22 cellular contexts compared by ENCODE assay signal in the genomic region with DNA sequence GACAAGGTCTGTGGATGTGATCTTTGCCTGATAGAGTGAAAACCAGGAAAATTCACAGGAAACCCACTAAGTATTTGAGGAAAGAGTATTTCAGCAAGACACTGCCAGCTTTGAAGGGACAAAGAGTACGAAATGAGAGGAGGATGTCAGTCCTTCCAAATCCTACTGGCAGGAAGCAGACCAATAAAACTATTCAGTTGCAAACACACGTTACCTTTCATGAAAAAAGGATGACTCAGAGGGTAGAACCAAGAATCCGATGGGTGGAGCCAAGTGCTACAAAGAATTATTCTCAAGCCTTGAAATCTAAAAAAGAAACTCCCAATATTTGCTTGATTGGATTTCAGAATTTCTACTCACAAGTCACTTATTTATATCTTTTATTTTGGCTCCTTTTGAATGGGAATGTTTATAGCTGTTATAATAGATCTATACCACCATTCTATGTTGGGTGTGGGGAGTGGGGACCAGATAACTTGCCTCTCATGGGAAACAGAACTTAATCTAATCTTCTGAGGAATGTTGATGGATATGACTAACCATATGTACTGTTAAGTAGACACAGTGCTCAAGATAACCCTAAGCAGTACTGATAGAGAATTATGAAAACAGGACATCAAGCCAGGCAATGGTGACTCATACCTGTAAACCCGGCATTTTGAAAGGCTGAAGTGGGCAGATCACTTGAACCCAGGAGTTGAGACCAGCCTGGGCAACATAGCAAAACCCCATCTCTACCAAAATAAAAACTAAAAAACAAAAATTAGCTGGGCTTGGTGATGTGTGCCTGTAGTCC. TPM values are rescaled to one million over a fixed set of nuclear protein-coding genes. Genes with fewer than 3 reads are reported as not detected.
DNase-seq lines count a peak whose midpoint lies in the region; ATAC-seq, FAIRE-seq and TF ChIP-seq lines count a peak whose summit lies in the region.
"Had no signal": no experiment of that assay in that cellular context is flagged by ENCODE, and none has a peak within 500 bp of the region (broad histone marks: within the 10 kb centered on the region; RNA-seq: fewer than 3 reads in every experiment).

No MANE protein-coding gene starts in this region.

- peaks cover 2% of the 10 kb centered on the region; the same call in 1 of the 2 replicates for H3K9me3 ChIP-seq in HAP-1
- H3K9me3 ChIP-seq in endothelial cell of umbilical vein (replicated peaks; ENCODE audit: control insufficient read depth, insufficient read depth, low read length) = no peaks in the 10 kb centered on the region
- H3K9me3 ChIP-seq: SJCRH30 had no signal

- H3K9ac ChIP-seq in endothelial cell of umbilical vein (replicated peaks; ENCODE audit: extremely low read depth, insufficient read depth, low read length) = no peak overlapping the region

- CTCF ChIA-PET in endothelial cell of umbilical vein (lab: Charles Lee) = interaction anchor here (0.9 to 1.9 kb wide), 5 partner anchors 15 to 172 kb away, joined by 3 to 7 read pairs (median 5); partner anchors contain the start of genes HEATR1 and MTR

- H3K27ac ChIP-seq in endothelial cell of umbilical vein (ENCODE audit: insufficient read depth, low read depth, low read length) (peak overlapping the region; percentile 29), dorsolateral prefrontal cortex (no peak overlapping the region)
- H3K27ac ChIP-seq: SJCRH30, transverse colon had no signal

- no peaks in the 10 kb centered on the region for H3K36me3 ChIP-seq in HAP-1 (replicated peaks)
- no peaks in the 10 kb centered on the region for H3K36me3 ChIP-seq in endothelial cell of umbilical vein (ENCODE audit: control insufficient read depth in 2 of 2, extremely low read depth in 1 of 2, insufficient read depth in 2 of 2, low read length in 2 of 2)
- H3K36me3 ChIP-seq: SJCRH30, transverse colon had no signal

- no peaks in the 10 kb centered on the region for H4K20me1 ChIP-seq in endothelial cell of umbilical vein (replicated peaks; ENCODE audit: control insufficient read depth, extremely low read depth, insufficient read depth, low read length)

- no peak for TF ChIP-seq POLR2A in endothelial cell of umbilical vein (IDR thresholded peaks at IDR 0.05; ENCODE audit: low read depth, low read length)

- no peaks in the 10 kb centered on the region for H3K4me1 ChIP-seq in HAP-1
- peaks cover 14% of the 10 kb centered on the region for H3K4me1 ChIP-seq in endothelial cell of umbilical vein (ENCODE audit: control insufficient read depth, extremely low read depth, insufficient read depth, low read length)
- H3K4me1 ChIP-seq: SJCRH30, transverse colon had no signal

- no peak overlapping the region for H3K4me3 ChIP-seq in HAP-1
- H3K4me3 ChIP-seq in endothelial cell of umbilical vein (replicated peaks in 1 of 3; ENCODE audit: insufficient read depth in 1 of 3, low read depth in 1 of 3, low read length in 3 of 3) = no peak overlapping the region
- no peak overlapping the region for H3K4me3 ChIP-seq in dorsolateral prefrontal cortex
- H3K4me3 ChIP-seq: SJCRH30, transverse colon had no signal

- no peaks in the 10 kb centered on the region for H3K79me2 ChIP-seq in endothelial cell of umbilical vein (ENCODE audit: control insufficient read depth, insufficient read depth, low read length)

- H3K9me1 ChIP-seq in endothelial cell of umbilical vein (replicated peaks; ENCODE audit: control insufficient read depth, extremely low read depth, insufficient read depth, low read length) = no peaks in the 10 kb centered on the region

- H2AFZ ChIP-seq in endothelial cell of umbilical vein (ENCODE audit: low read depth, low read length) = peak overlapping the region; percentile 44

- POLR2A ChIA-PET in endothelial cell of umbilical vein (lab: Charles Lee) = no interaction called here

- DNase-seq in HAP-1 (ENCODE audit: low spot score in 2 of 2) = peak; percentile 10 to 54
- DNase-seq in RCC 7860 (ENCODE audit: low spot score) = peak; percentile 17
- peak; percentile 62 for DNase-seq in endothelial cell of umbilical vein (ENCODE audit: low read depth, low spot score)
- DNase-seq in pulmonary artery endothelial cell (ENCODE audit: low read depth, low spot score) = peak; percentile 20
- DNase-seq in dorsolateral prefrontal cortex = no peak
- no peak for DNase-seq in MV-4-11 (lab: John Stamatoyannopoulos, UW)
- DNase-seq: activated naive CD4-positive, alpha-beta T cell treated with anti-CD3 and anti-CD28 coated beads, Interleukin-2, amount 50 U/mL, for 16 hours; activated T-cell treated with anti-CD3 and anti-CD28 coated beads, Interleukin-2, amount 50 U/mL, for 48 hours; AML-193; COR-L47; foreskin fibroblast; left colon; NCI-H1417; NCI-H526; posterior cingulate gyrus; SJCRH30; stimulated activated CD4-positive, alpha-beta T cell treated with anti-CD3 and anti-CD28 coated beads, Interleukin-2, amount 100 ng/mL, for 24 hours; transverse colon had no signal

- in situ Hi-C loops in HAP-1 (cut with MboI; ENCODE audit: low sequenced_read_pairs) = loop anchor here (25.0 kb wide), 2 partner anchors 239 to 939 kb away; no protein-coding TSS in a partner anchor

- H3K4me2 ChIP-seq in endothelial cell of umbilical vein (ENCODE audit: insufficient read depth, low read length) = peak overlapping the region; percentile 1

- dilution Hi-C loops in endothelial cell of umbilical vein (cut with MboI; ENCODE audit: extremely low pct_ligation_motif_present, low sequenced_read_pairs) = no loop called here

- intact Hi-C loops in endothelial cell of umbilical vein (cut with micrococcal nuclease) = loop anchor here (5.0 kb wide), 1 partner anchor 64 kb away; the partner anchor contains the start of gene ACTN2
- intact Hi-C loops in dorsolateral prefrontal cortex (cut with DNase I) = no loop called here

- H3K27me3 ChIP-seq in HAP-1 (ENCODE audit: low read depth) = peaks cover 3% of the 10 kb centered on the region; the same call in 1 of the 2 replicates
- H3K27me3 ChIP-seq in endothelial cell of umbilical vein (ENCODE audit: control insufficient read depth in 2 of 2, insufficient read depth in 2 of 2, low read length in 2 of 2) = no peaks in the 10 kb centered on the region
- H3K27me3 ChIP-seq in dorsolateral prefrontal cortex = peaks cover 0 to 4% (median 0%) of the 10 kb centered on the region in 45 donors

- no peak for ATAC-seq in GM19397 (IDR thresholded peaks at IDR 0.05; ENCODE audit: unreplicated experiment)
- ATAC-seq: activated CD4-positive, CD25-positive, alpha-beta regulatory T cell treated with anti-CD3 and anti-CD28 coated beads, Interleukin-2, amount 50 U/mL, for 24 hours; left colon; natural killer cell treated with Interleukin-12 subunit alpha and Interleukin-12 subunit beta and Interleukin-15 and Interleukin-18, amount 100 ng/mL, for 72 hours had no signal

- FAIRE-seq in RCC 7860 (lab: Jason Lieb, UNC) (no peak), endothelial cell of umbilical vein (lab: Jason Lieb, UNC) (peak; percentile 64)
- FAIRE-seq: colon had no signal

- TF ChIP-seq CTCF in endothelial cell of umbilical vein (IDR thresholded peaks at IDR 0.05; ENCODE audit: extremely low read depth in 1 of 2, insufficient read depth in 1 of 2, low read depth in 1 of 2, low read length in 2 of 2) (no peak), dorsolateral prefrontal cortex (IDR thresholded peaks at IDR 0.05 in 54 of 56, conservative IDR thresholded peaks at IDR 0.05 in 2 of 56; ENCODE audit: low read depth in 1 of 56, partially characterized antibody in 56 of 56) (no peak)

- BruUV-seq in endothelial cell of umbilical vein (replicated peaks; lab: Mats Ljungman, UMichigan) = no TSS peak

TF ChIP-seq in endothelial cell of umbilical vein, 7 proteins besides CTCF, POLR2A, EP300 and RAD21:
- TF ChIP-seq POLR2AphosphoS5 (IDR thresholded peaks at IDR 0.05; ENCODE audit: insufficient read depth, low read depth, low read length) = no peak
- TF ChIP-seq MAX (IDR thresholded peaks at IDR 0.05; ENCODE audit: insufficient read depth, insufficient read length) = no peak
- TF ChIP-seq MYC (IDR thresholded peaks at IDR 0.05; ENCODE audit: low read depth, low read length) = no peak
- peak; percentile 71 for TF ChIP-seq FOS (IDR thresholded peaks at IDR 0.05; ENCODE audit: borderline replicate concordance, insufficient read depth, low read length)
- TF ChIP-seq JUN (IDR thresholded peaks at IDR 0.05; ENCODE audit: borderline replicate concordance, insufficient read depth, insufficient read length, low read depth) = peak; percentile 59
- TF ChIP-seq GATA2 (IDR thresholded peaks at IDR 0.05; ENCODE audit: insufficient read depth, insufficient read length, low read depth, low read length) = peak; percentile 92
- no peak for TF ChIP-seq EZH2 (IDR thresholded peaks at IDR 0.05; ENCODE audit: borderline replicate concordance, low read depth, low read length, severe bottlenecking)

RNA-seq across cellular contexts. Expression of gene HEATR1, which starts 19.3 kb away (rescaled TPM):
- total RNA-seq in endothelial cell of umbilical vein (53.8 and 62.0 TPM in 2 replicates), pulmonary artery endothelial cell (42.9 and 64.4 TPM in 2 replicates), dorsolateral prefrontal cortex (10 to 100 TPM; 17.4 to 37.1 (median 25.8) TPM)
- 6.2 and 8.4 TPM in 2 replicates for polyA plus RNA-seq in endothelial cell of umbilical vein
- polyA plus RNA-seq in endothelial cell of umbilical vein (2011; cell fraction: cytosol; rRNA removed) = 7.7 and 8.0 TPM in 2 replicates
- 38.9 and 47.3 TPM in 2 replicates for polyA plus RNA-seq in endothelial cell of umbilical vein (2011; cell fraction: nucleus; rRNA removed)
- polyA plus RNA-seq in endothelial cell of umbilical vein (2012) = 21.8 and 37.4 TPM in 2 replicates
- polyA minus RNA-seq in endothelial cell of umbilical vein = 80.0 and 85.7 TPM in 2 replicates
- 49.4 TPM for polyA minus RNA-seq in endothelial cell of umbilical vein (2011; cell fraction: cytosol; rRNA and poly(A)+ RNA removed)
- polyA minus RNA-seq in endothelial cell of umbilical vein (2011; cell fraction: nucleus; rRNA and poly(A)+ RNA removed) = 65.3 and 104 TPM in 2 replicates

Comparison
In these comparisons a context has a peak if more than half of its experiments do, and no peak if none do; other contexts are left out.
1. DNase-seq: peak in HAP-1 (2 of 2), RCC 7860 (single experiment), endothelial cell of umbilical vein (single experiment) and pulmonary artery endothelial cell (single experiment); none in dorsolateral prefrontal cortex (0 of 10) and MV-4-11 (single experiment).